8 cellular contexts compared by ENCODE assay signal in the genomic region with DNA sequence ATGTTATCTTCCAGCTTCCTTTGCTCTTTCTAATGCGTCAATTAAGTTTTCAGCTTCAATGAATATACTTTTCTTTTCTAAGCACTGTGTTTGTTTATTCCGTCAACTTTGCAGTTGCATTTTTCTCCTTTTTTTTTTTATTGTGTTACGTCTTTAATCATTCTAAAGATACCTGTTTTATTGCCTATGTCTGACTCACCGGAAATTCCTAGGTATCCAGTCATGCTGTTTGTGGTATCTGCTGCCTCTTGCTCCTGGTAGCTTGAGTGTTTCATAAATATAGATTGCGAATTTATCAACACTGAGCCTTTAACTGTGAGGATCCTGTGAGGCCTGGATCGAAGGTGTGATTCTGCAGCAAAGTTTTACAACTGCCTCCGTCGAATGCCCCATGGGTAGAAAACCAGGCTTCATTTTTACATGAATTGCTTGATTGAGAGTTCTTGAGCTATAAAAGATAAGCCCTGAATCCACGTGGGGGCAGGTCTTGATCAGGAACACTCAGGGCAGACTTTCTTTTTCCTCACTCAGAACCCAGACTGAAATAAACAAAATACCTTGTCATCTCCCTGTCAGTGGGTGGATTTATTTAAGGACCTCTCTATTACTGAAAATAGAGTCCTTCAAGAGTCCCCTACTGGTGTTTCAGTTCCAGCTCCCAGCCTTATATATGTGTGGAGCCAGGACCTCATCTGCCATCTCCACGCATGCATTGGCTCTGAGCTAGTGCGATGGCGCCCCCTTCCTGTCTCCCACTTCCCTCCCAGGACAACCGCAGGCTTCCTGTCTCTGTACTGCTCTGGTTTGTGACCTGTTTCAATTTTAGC.
DNase-seq lines count a peak whose midpoint lies in the region; ATAC-seq, FAIRE-seq and TF ChIP-seq lines count a peak whose summit lies in the region.

No MANE protein-coding gene starts in this region.

- DNase-seq in BE2C, result peak; percentile 43
- no peak for DNase-seq in GM12891 (ENCODE audit: insufficient read length, low spot score)
- DNase-seq in MM.1S, result peak; percentile 8
- DNase-seq in activated CD4-positive, alpha-beta memory T cell treated with anti-CD3 and anti-CD28 coated beads, Interleukin-2, amount 10 ng/mL, durations not matched to agents 7 days and 5 days, result peak; percentile 46
- peak; percentile 27 for DNase-seq in hepatic stellate cell (ENCODE audit: low spot score)
- no peak for DNase-seq in NCI-H2107 (lab: John Stamatoyannopoulos, UW)

- TF ChIP-seq POLR2A in GM12891 (IDR thresholded peaks at IDR 0.05; ENCODE audit: low read depth, low read length), result no peak

- H4K20me1 ChIP-seq in MM.1S (ENCODE audit: insufficient read depth, low read length), result no peaks in the 10 kb centered on the region

- no peak overlapping the region for H3K9ac ChIP-seq in MM.1S (ENCODE audit: low read length)

- H2AFZ ChIP-seq in MM.1S (ENCODE audit: low read length), result peak overlapping the region; percentile 29; the same call in 1 of the 2 replicates

- H3K36me3 Mint-ChIP-seq in activated CD4-positive, alpha-beta memory T cell treated with anti-CD3 and anti-CD28 coated beads, Interleukin-2, amount 10 ng/mL, durations not matched to agents 7 days and 5 days (ENCODE audit: low read depth), result peaks cover 3% of the 10 kb centered on the region

- no peak overlapping the region for H3K27ac ChIP-seq in MM.1S (ENCODE audit: low read length)
- peak overlapping the region; percentile 29 for H3K27ac ChIP-seq in urinary bladder (ENCODE audit: low read depth)

- H3K4me1 ChIP-seq in BE2C, result no peaks in the 10 kb centered on the region
- peaks cover 10% of the 10 kb centered on the region for H3K4me1 ChIP-seq in MM.1S (ENCODE audit: low read length)
- H3K4me1 ChIP-seq in urinary bladder (ENCODE audit: insufficient read depth), result no peaks in the 10 kb centered on the region

- no peaks in the 10 kb centered on the region for H3K36me3 ChIP-seq in BE2C
- no peaks in the 10 kb centered on the region for H3K36me3 ChIP-seq in MM.1S (replicated peaks; ENCODE audit: insufficient read depth, low read length)
- H3K36me3 ChIP-seq in urinary bladder (ENCODE audit: insufficient read depth), result no peaks in the 10 kb centered on the region

- H3K27ac Mint-ChIP-seq in activated CD4-positive, alpha-beta memory T cell treated with anti-CD3 and anti-CD28 coated beads, Interleukin-2, amount 10 ng/mL, durations not matched to agents 7 days and 5 days, result no peak overlapping the region

- TF ChIP-seq CTCF in BE2C (IDR thresholded peaks at IDR 0.05; ENCODE audit: low read depth, low read length) (peak; percentile 51), MM.1S (IDR thresholded peaks at IDR 0.05; ENCODE audit: low read length) (peak; percentile 52)

- H3K4me3 Mint-ChIP-seq in activated CD4-positive, alpha-beta memory T cell treated with anti-CD3 and anti-CD28 coated beads, Interleukin-2, amount 10 ng/mL, durations not matched to agents 7 days and 5 days, result no peak overlapping the region

- no peaks in the 10 kb centered on the region for H3K9me3 Mint-ChIP-seq in activated CD4-positive, alpha-beta memory T cell treated with anti-CD3 and anti-CD28 coated beads, Interleukin-2, amount 10 ng/mL, durations not matched to agents 7 days and 5 days

- no peaks in the 10 kb centered on the region for H3K9me2 ChIP-seq in MM.1S (replicated peaks; ENCODE audit: insufficient read depth, low read length)

- CTCF ChIA-PET in activated CD4-positive, alpha-beta memory T cell treated with anti-CD3 and anti-CD28 coated beads, Interleukin-2, amount 10 ng/mL, durations not matched to agents 7 days and 5 days (lab: Charles Lee), result interaction anchor here (0.8 to 5.1 kb wide), 8 partner anchors 9 to 237 kb away, joined by 3 to 57 read pairs (median 6); partner anchors contain the start of gene LRRC1

- H3F3A ChIP-seq in MM.1S (ENCODE audit: insufficient read depth, low read length), result no peaks in the 10 kb centered on the region

- POLR2A ChIA-PET in activated CD4-positive, alpha-beta memory T cell treated with anti-CD3 and anti-CD28 coated beads, Interleukin-2, amount 10 ng/mL, durations not matched to agents 7 days and 5 days (lab: Charles Lee), result interaction anchor here (0.6 to 1.5 kb wide), 4 partner anchors 12 to 187 kb away, joined by 3 to 7 read pairs (median 4); partner anchors contain the start of gene LRRC1

- peak; percentile 31 for FAIRE-seq in GM12891 (lab: Jason Lieb, UNC)

- H3K27me3 ChIP-seq in BE2C, result no peaks in the 10 kb centered on the region
- no peaks in the 10 kb centered on the region for H3K27me3 ChIP-seq in MM.1S (replicated peaks; ENCODE audit: insufficient read depth, low read length)

- 55% methylated on average over 13 of the region's 13 CpGs for WGBS in urinary bladder

- peaks cover 40% of the 10 kb centered on the region for H3K4me1 Mint-ChIP-seq in activated CD4-positive, alpha-beta memory T cell treated with anti-CD3 and anti-CD28 coated beads, Interleukin-2, amount 10 ng/mL, durations not matched to agents 7 days and 5 days

- H3K79me2 ChIP-seq in MM.1S (ENCODE audit: low read length), result no peaks in the 10 kb centered on the region

- H3K4me3 ChIP-seq in BE2C (ENCODE audit: low read depth, low read length), result no peak overlapping the region
- no peak overlapping the region for H3K4me3 ChIP-seq in MM.1S (ENCODE audit: low read length)
- no peak overlapping the region for H3K4me3 ChIP-seq in urinary bladder (ENCODE audit: low read depth, low read length)

- no peaks in the 10 kb centered on the region for H3K9me3 ChIP-seq in BE2C
- no peaks in the 10 kb centered on the region for H3K9me3 ChIP-seq in MM.1S (replicated peaks; ENCODE audit: insufficient read depth, low read length)

- H3K27me3 Mint-ChIP-seq in activated CD4-positive, alpha-beta memory T cell treated with anti-CD3 and anti-CD28 coated beads, Interleukin-2, amount 10 ng/mL, durations not matched to agents 7 days and 5 days, result peaks cover 2% of the 10 kb centered on the region

- no peak for ATAC-seq in HG03196 (IDR thresholded peaks at IDR 0.05; ENCODE audit: unreplicated experiment)

- peak overlapping the region; percentile 25; the same call in 1 of the 2 replicates for H3K4me2 ChIP-seq in MM.1S (ENCODE audit: low read depth, low read length)

TF ChIP-seq in GM12891, 5 proteins besides CTCF, POLR2A, EP300 and RAD21:
- TF ChIP-seq TAF1 (IDR thresholded peaks at IDR 0.05; ENCODE audit: low read depth, low read length) (no peak), POU2F2 (IDR thresholded peaks at IDR 0.05; ENCODE audit: low read depth, low read length) (no peak), SPI1 (IDR thresholded peaks at IDR 0.05; ENCODE audit: low read depth, low read length) (peak; percentile 78), POLR2AphosphoS5 (IDR thresholded peaks at IDR 0.05; ENCODE audit: low read depth, low read length) (no peak)

Comparison
In these comparisons a context has a peak if more than half of its experiments do, and no peak if none do; other contexts are left out.
1. DNase-seq: peak in BE2C (single experiment), MM.1S (single experiment), activated CD4-positive, alpha-beta memory T cell treated with anti-CD3 and anti-CD28 coated beads, Interleukin-2, amount 10 ng/mL, durations not matched to agents 7 days and 5 days (single experiment) and hepatic stellate cell (single experiment); none in GM12891 (single experiment) and NCI-H2107 (single experiment).